10 cellular contexts compared by ENCODE assay signal in genomic region chr18:13917401-13917800, GRCh38. TPM values are rescaled to one million over a fixed set of nuclear protein-coding genes. Genes with fewer than 3 reads are reported as not detected.
"Had no signal": no experiment of that assay in that cellular context is flagged by ENCODE, and none has a peak within 500 bp of the region (broad histone marks: within the 10 kb centered on the region; RNA-seq: fewer than 3 reads in every experiment).

No MANE protein-coding gene starts in this region.

- H3K36me3 ChIP-seq: HAP-1 had no signal

- H2AFZ ChIP-seq: GM23248 had no signal

- H3K4me3 ChIP-seq: GM23248, HAP-1 had no signal

- DNase-seq: GM23248, GOT3, H7, H9, HCEC 1CT, HFFc6 had no signal

- H3K9me3 ChIP-seq: HAP-1 had no signal

- H3K27ac Mint-ChIP-seq: H9, HFFc6 had no signal

- ATAC-seq: HCT116 had no signal

- H3K4me1 ChIP-seq: HAP-1 had no signal

- H3K27ac ChIP-seq: GM23248 had no signal

- H3K4me3 Mint-ChIP-seq: H9, HFFc6 had no signal

- H3K9me3 Mint-ChIP-seq: H9 had no signal

RNA-seq across cellular contexts. Expression of gene MC2R, which starts 2.1 kb away (rescaled TPM):
- total RNA-seq: GM23248, H1, H4, H7, H9, HFFc6 had no signal
- polyA plus RNA-seq: GM23248, H1 had no signal
